Comparison of ENCODE assay signal across 6 cellular contexts in the genomic region with DNA sequence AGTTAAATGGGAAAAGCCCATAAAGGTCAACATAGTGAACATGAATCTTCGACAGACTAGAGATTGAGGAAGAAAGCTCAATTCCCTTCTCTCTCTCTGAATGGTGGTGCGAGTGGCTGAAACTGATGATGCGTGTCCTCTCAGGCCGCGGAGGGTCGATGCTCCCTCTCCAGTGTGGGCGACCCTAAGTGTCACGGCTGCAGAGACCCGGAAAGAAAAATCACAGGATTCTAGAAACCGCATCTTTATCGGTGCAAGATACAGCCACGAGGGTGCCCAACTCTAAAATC. TPM values are rescaled to one million over a fixed set of nuclear protein-coding genes. Genes with fewer than 3 reads are reported as not detected.
A peak's percentile ranks its signal among the peaks of the same experiment; 100 is the strongest.
DNase-seq lines count a peak whose midpoint lies in the region; ATAC-seq and TF ChIP-seq lines count a peak whose summit lies in the region.

No MANE protein-coding gene starts in this region.

- TF ChIP-seq CTCF in RWPE1 (conservative IDR thresholded peaks at IDR 0.05; ENCODE audit: low read depth) (no peak), vagina (IDR thresholded peaks at IDR 0.05) (no peak)

- peaks cover 40% of the 10 kb centered on the region for H3K36me3 ChIP-seq in iPS-18a (ENCODE audit: control insufficient read depth, low read depth, low read length)
- peaks cover 0 to 34% of the 10 kb centered on the region in 2 donors for H3K36me3 ChIP-seq in vagina

- H3K27me3 ChIP-seq in iPS-18a (ENCODE audit: control insufficient read depth, insufficient read depth, low read length) (no peaks in the 10 kb centered on the region), vagina (no peaks in the 10 kb centered on the region)

- H3K4me3 ChIP-seq in iPS-18a (ENCODE audit: low read length) (peak overlapping the region; percentile 97), vagina (peak overlapping the region; percentile 77 to 91)

- H3K4me1 ChIP-seq in iPS-18a (ENCODE audit: control insufficient read depth, low read depth, low read length) (peaks cover 7% of the 10 kb centered on the region), vagina (peaks cover 39% of the 10 kb centered on the region)

- no peak for DNase-seq in RWPE1 (ENCODE audit: low spot score)
- DNase-seq in vagina (ENCODE audit: extremely low spot score in 2 of 2), result no peak
- no peak for DNase-seq in HK-2 (ENCODE audit: unreplicated experiment)
- DNase-seq in DMS153 (lab: John Stamatoyannopoulos, UW), result no peak

- CTCF ChIA-PET in RWPE1 (lab: Yijun Ruan, JAX), result interaction anchor here (0.5 to 1.4 kb wide), 2 partner anchors 11 to 68 kb away, joined by 6 to 7 read pairs; no protein-coding TSS in a partner anchor

- peak overlapping the region; percentile 93 for H3K9ac ChIP-seq in iPS-18a (ENCODE audit: low read length)

- H3K9me3 ChIP-seq in iPS-18a (ENCODE audit: control insufficient read depth, low read depth, low read length), result no peaks in the 10 kb centered on the region
- no peaks in the 10 kb centered on the region for H3K9me3 ChIP-seq in vagina

- intact Hi-C loops in vagina (cut with DNase I), result no loop called here

- POLR2A ChIA-PET in RWPE1 (lab: Yijun Ruan, JAX; ENCODE audit: low non-redundant PET), result no interaction called here

- ATAC-seq in GM18517 (IDR thresholded peaks at IDR 0.05; ENCODE audit: unreplicated experiment), result peak; percentile 4

- no peak for TF ChIP-seq POLR2A in vagina (IDR thresholded peaks at IDR 0.05)

- H3K27ac ChIP-seq in RWPE1, result peak overlapping the region; percentile 94
- peak overlapping the region; percentile 98 for H3K27ac ChIP-seq in iPS-18a (ENCODE audit: low read length)
- H3K27ac ChIP-seq in vagina, result peak overlapping the region; percentile 100

RNA-seq across cellular contexts. Expression of a gene that starts 0.5 kb away (rescaled TPM):
- total RNA-seq in vagina, result 68.5 TPM

RNA-seq across cellular contexts. Expression of a gene that starts 10.7 kb away (rescaled TPM):
- total RNA-seq in vagina, result 65.6 TPM

RNA-seq across cellular contexts. Expression of a gene that starts 35.4 kb away (rescaled TPM):
- total RNA-seq in vagina, result 3.9 TPM

RNA-seq across cellular contexts. Expression of a gene that starts 38.4 kb away (rescaled TPM):
- total RNA-seq in vagina, result 65.6 TPM

RNA-seq across cellular contexts. Expression of a gene that starts 46.9 kb away (rescaled TPM):
- total RNA-seq in vagina, result 137 TPM
